1 cellular context compared by ENCODE assay signal in genomic region chr12:121399391-121400331, GRCh38.
TF ChIP-seq lines count a peak whose summit lies in the region.

Gene RNF34 (plus strand): TSS chr12:121400118. CDS start chr12:121400213, 95 bp downstream.

TF ChIP-seq in GM23338, 12 proteins besides CTCF, POLR2A, EP300 and RAD21 (continued from another document):
- TF ChIP-seq CREB1 (CRISPR knock-in tag; IDR thresholded peaks at IDR 0.05; ENCODE audit: low read depth) (peak; percentile 81), POLR2AphosphoS5 (IDR thresholded peaks at IDR 0.05; ENCODE audit: low read depth) (peak; percentile 100), JUNB (IDR thresholded peaks at IDR 0.05; ENCODE audit: unreplicated experiment) (no peak), STAT1 (IDR thresholded peaks at IDR 0.05; ENCODE audit: unreplicated experiment) (no peak), NANOG (IDR thresholded peaks at IDR 0.05; ENCODE audit: borderline replicate concordance) (peak; percentile 19; the same call in 1 of the 2 replicates), EZH2 (IDR thresholded peaks at IDR 0.05; ENCODE audit: low read depth, unreplicated experiment) (no peak)
- TF ChIP-seq, protein P1, sequence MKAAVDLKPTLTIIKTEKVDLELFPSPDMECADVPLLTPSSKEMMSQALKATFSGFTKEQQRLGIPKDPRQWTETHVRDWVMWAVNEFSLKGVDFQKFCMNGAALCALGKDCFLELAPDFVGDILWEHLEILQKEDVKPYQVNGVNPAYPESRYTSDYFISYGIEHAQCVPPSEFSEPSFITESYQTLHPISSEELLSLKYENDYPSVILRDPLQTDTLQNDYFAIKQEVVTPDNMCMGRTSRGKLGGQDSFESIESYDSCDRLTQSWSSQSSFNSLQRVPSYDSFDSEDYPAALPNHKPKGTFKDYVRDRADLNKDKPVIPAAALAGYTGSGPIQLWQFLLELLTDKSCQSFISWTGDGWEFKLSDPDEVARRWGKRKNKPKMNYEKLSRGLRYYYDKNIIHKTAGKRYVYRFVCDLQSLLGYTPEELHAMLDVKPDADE (IDR thresholded peaks at IDR 0.05): 0 out of 2 replicates have a peak, but pooled peaks have one; percentile 0
